In genomic region chr1:154878371-154879355, GRCh38 we compare ENCODE assay signal across 8 cellular contexts. TPM values are rescaled to one million over a fixed set of nuclear protein-coding genes. Genes with fewer than 3 reads are reported as not detected.
DNase-seq lines count a peak whose midpoint lies in the region; ATAC-seq and TF ChIP-seq lines count a peak whose summit lies in the region.

No MANE protein-coding gene starts in this region.

- H3K9me3 ChIP-seq in OCI-LY3 (ENCODE audit: insufficient read depth, low read length) = no peaks in the 10 kb centered on the region
- no peaks in the 10 kb centered on the region for H3K9me3 ChIP-seq in naive thymus-derived CD4-positive, alpha-beta T cell (ENCODE audit: control insufficient read depth in 2 of 3, low read length in 3 of 3)

- no peaks in the 10 kb centered on the region for H3K36me3 Mint-ChIP-seq in naive thymus-derived CD4-positive, alpha-beta T cell
- no peaks in the 10 kb centered on the region for H3K36me3 Mint-ChIP-seq in stimulated activated effector memory CD8-positive, alpha-beta T cell treated with anti-CD3 and anti-CD28 coated beads, Interleukin-12 subunit alpha, Interleukin-12 subunit beta, amount 100 ng/mL, for 72 hours

- TF ChIP-seq CTCF in GM06990 (IDR thresholded peaks at IDR 0.05; ENCODE audit: insufficient read depth, low read length, poor library complexity, severe bottlenecking) = peak; percentile 90
- TF ChIP-seq CTCF in OCI-LY3 (IDR thresholded peaks at IDR 0.05; ENCODE audit: low read depth, low read length) = peak; percentile 96

- H3K4me3 ChIP-seq in GM06990 (replicated peaks; ENCODE audit: low read depth, low read length) (no peak overlapping the region), OCI-LY3 (ENCODE audit: low read length) (no peak overlapping the region)
- no peak overlapping the region for H3K4me3 ChIP-seq in naive thymus-derived CD4-positive, alpha-beta T cell (ENCODE audit: low read length)

- peak overlapping the region; percentile 39 for H3K4me2 ChIP-seq in OCI-LY3 (ENCODE audit: low read length)

- H2AFZ ChIP-seq in OCI-LY3 (ENCODE audit: low read depth, low read length) = no peak overlapping the region

- peaks cover 19% of the 10 kb centered on the region for H3K4me1 ChIP-seq in OCI-LY3 (ENCODE audit: low read length)
- no peaks in the 10 kb centered on the region for H3K4me1 ChIP-seq in naive thymus-derived CD4-positive, alpha-beta T cell (ENCODE audit: control insufficient read depth in 2 of 2, insufficient read depth in 2 of 2, low read length in 2 of 2)

- no peaks in the 10 kb centered on the region for H3K36me3 ChIP-seq in GM06990 (ENCODE audit: control insufficient read depth, insufficient read depth, low read length)
- no peaks in the 10 kb centered on the region for H3K36me3 ChIP-seq in OCI-LY3 (replicated peaks; ENCODE audit: low read depth, low read length)
- no peaks in the 10 kb centered on the region for H3K36me3 ChIP-seq in naive thymus-derived CD4-positive, alpha-beta T cell (ENCODE audit: control insufficient read depth in 2 of 3, insufficient read depth in 3 of 3, low read length in 3 of 3)

- CTCF ChIA-PET in naive thymus-derived CD4-positive, alpha-beta T cell (lab: Charles Lee) = interaction anchor here (0.5 to 2.6 kb wide), 15 partner anchors 9 to 842 kb away, joined by 3 to 18 read pairs (median 3); no protein-coding TSS in a partner anchor

- POLR2A ChIA-PET in naive thymus-derived CD4-positive, alpha-beta T cell (lab: Charles Lee) = interaction anchor here (0.6 to 1.0 kb wide), 5 partner anchors 87 to 911 kb away, joined by 3 read pairs; partner anchors contain the start of gene CREB3L4

- peak overlapping the region in 1 of 9 donors; percentile 56 for H3K27ac Mint-ChIP-seq in naive thymus-derived CD4-positive, alpha-beta T cell
- H3K27ac Mint-ChIP-seq in stimulated activated effector memory CD8-positive, alpha-beta T cell treated with anti-CD3 and anti-CD28 coated beads, Interleukin-12 subunit alpha, Interleukin-12 subunit beta, amount 100 ng/mL, for 72 hours = no peak overlapping the region

- ATAC-seq in esophagus mucosa (peak; percentile 79), HG03025 (IDR thresholded peaks at IDR 0.05; ENCODE audit: low FRiP score, unreplicated experiment) (no peak)
- peak; percentile 94 for ATAC-seq in naive thymus-derived CD4-positive, alpha-beta T cell
- peak; percentile 91 for ATAC-seq in stimulated activated effector memory CD8-positive, alpha-beta T cell treated with anti-CD3 and anti-CD28 coated beads, Interleukin-12 subunit alpha, Interleukin-12 subunit beta, amount 100 ng/mL, for 72 hours

- no peaks in the 10 kb centered on the region for H3K79me2 ChIP-seq in OCI-LY3 (ENCODE audit: low read length)

- intact Hi-C loops in naive thymus-derived CD4-positive, alpha-beta T cell (cut with micrococcal nuclease) = loop anchor here (1.0 kb wide), 6 partner anchors 87 to 398 kb away; partner anchors contain the start of gene ADAR (in 1 of the 2)

- DNase-seq in GM06990 (ENCODE audit: extremely low read depth, insufficient read length) (no peak), HT1080 (ENCODE audit: low read depth) (peak; percentile 66)
- peak; percentile 86 for DNase-seq in activated CD8-positive, alpha-beta memory T cell treated with anti-CD3 and anti-CD28 coated beads, Interleukin-2, amount 50 U/mL, for 48 hours
- peak; percentile 43 to 73 (median 60) for DNase-seq in naive thymus-derived CD4-positive, alpha-beta T cell
- DNase-seq in stimulated activated effector memory CD8-positive, alpha-beta T cell treated with anti-CD3 and anti-CD28 coated beads, Interleukin-12 subunit alpha, Interleukin-12 subunit beta, amount 100 ng/mL, for 72 hours (ENCODE audit: low spot score in 2 of 2) = peak; percentile 61 to 81

- H3K4me3 Mint-ChIP-seq in naive thymus-derived CD4-positive, alpha-beta T cell = no peak overlapping the region
- no peak overlapping the region for H3K4me3 Mint-ChIP-seq in stimulated activated effector memory CD8-positive, alpha-beta T cell treated with anti-CD3 and anti-CD28 coated beads, Interleukin-12 subunit alpha, Interleukin-12 subunit beta, amount 100 ng/mL, for 72 hours

- no peaks in the 10 kb centered on the region for H3K27me3 ChIP-seq in GM06990 (replicated peaks; ENCODE audit: control insufficient read depth, insufficient read depth, low read length)
- no peaks in the 10 kb centered on the region for H3K27me3 ChIP-seq in OCI-LY3 (ENCODE audit: low read depth, low read length)
- no peaks in the 10 kb centered on the region for H3K27me3 ChIP-seq in naive thymus-derived CD4-positive, alpha-beta T cell (ENCODE audit: control insufficient read depth in 2 of 2, insufficient read depth in 2 of 2, low read length in 2 of 2)

- no peaks in the 10 kb centered on the region for H3K9me3 Mint-ChIP-seq in naive thymus-derived CD4-positive, alpha-beta T cell
- no peaks in the 10 kb centered on the region for H3K9me3 Mint-ChIP-seq in stimulated activated effector memory CD8-positive, alpha-beta T cell treated with anti-CD3 and anti-CD28 coated beads, Interleukin-12 subunit alpha, Interleukin-12 subunit beta, amount 100 ng/mL, for 72 hours

- H4K20me1 ChIP-seq in OCI-LY3 (ENCODE audit: insufficient read depth, low read length) = no peaks in the 10 kb centered on the region

- no peak overlapping the region for H3K9ac ChIP-seq in OCI-LY3 (ENCODE audit: low read length)

- peaks cover 0 to 8% (median 0%) of the 10 kb centered on the region in 7 donors for H3K4me1 Mint-ChIP-seq in naive thymus-derived CD4-positive, alpha-beta T cell
- peaks cover 6% of the 10 kb centered on the region for H3K4me1 Mint-ChIP-seq in stimulated activated effector memory CD8-positive, alpha-beta T cell treated with anti-CD3 and anti-CD28 coated beads, Interleukin-12 subunit alpha, Interleukin-12 subunit beta, amount 100 ng/mL, for 72 hours

- H3K27ac ChIP-seq in OCI-LY3 (ENCODE audit: low read length) = no peak overlapping the region
- H3K27ac ChIP-seq in naive thymus-derived CD4-positive, alpha-beta T cell (ENCODE audit: low read depth, low read length) = no peak overlapping the region

- peaks cover 0 to 2% (median 0%) of the 10 kb centered on the region in 5 donors for H3K27me3 Mint-ChIP-seq in naive thymus-derived CD4-positive, alpha-beta T cell

RNA-seq across cellular contexts. Expression of gene KCNN3, which starts 8.6 kb away (rescaled TPM):
- total RNA-seq in HT1080 (2014; rRNA removed; shearing (Covaris generic)) = 0.20 and 0.34 TPM in 2 replicates
- 0.33 and 1.3 TPM in 2 replicates for polyA plus RNA-seq in HT1080 (2015; cell fraction: cytosol; rRNA removed)
- polyA plus RNA-seq in HT1080 (2015; cell fraction: nucleus; rRNA removed) = 0.42 and 0.45 TPM in 2 replicates
- 0.28 TPM for total RNA-seq in esophagus mucosa
- total RNA-seq in naive thymus-derived CD4-positive, alpha-beta T cell = under 1 TPM in 4 of 5 experiments, not detected in 1; 0.05 to 0.29 (median 0.15) TPM
- not detected for polyA plus RNA-seq in naive thymus-derived CD4-positive, alpha-beta T cell

RNA-seq across cellular contexts. Expression of gene PMVK, which starts 57.9 kb away (rescaled TPM):
- total RNA-seq in HT1080 (2014; rRNA removed; shearing (Covaris generic)) = 6.2 and 10.8 TPM in 2 replicates
- 19.5 and 23.2 TPM in 2 replicates for polyA plus RNA-seq in HT1080 (2015; cell fraction: cytosol; rRNA removed)
- polyA plus RNA-seq in HT1080 (2015; cell fraction: nucleus; rRNA removed) = 7.5 and 9.4 TPM in 2 replicates
- 55.6 TPM for total RNA-seq in esophagus mucosa
- total RNA-seq in naive thymus-derived CD4-positive, alpha-beta T cell = 10 to 100 TPM; 11.3 to 35.1 (median 12.6) TPM
- polyA plus RNA-seq in naive thymus-derived CD4-positive, alpha-beta T cell = 10 to 100 TPM; 38.7 to 41.4 TPM
